26 cellular contexts compared by ENCODE assay signal in genomic region chr4:115152081-115152480, GRCh38. TPM values are rescaled to one million over a fixed set of nuclear protein-coding genes. Genes with fewer than 3 reads are reported as not detected.
DNase-seq lines count a peak whose midpoint lies in the region; ATAC-seq and TF ChIP-seq lines count a peak whose summit lies in the region.
"Had no signal": no experiment of that assay in that cellular context is flagged by ENCODE, and none has a peak within 500 bp of the region (broad histone marks: within the 10 kb centered on the region; RNA-seq: fewer than 3 reads in every experiment).

No MANE protein-coding gene starts in this region.

- H3K4me1 Mint-ChIP-seq in endodermal cell, result peaks cover 2% of the 10 kb centered on the region
- no peaks in the 10 kb centered on the region for H3K4me1 Mint-ChIP-seq in CD4-positive, alpha-beta memory T cell
- H3K4me1 Mint-ChIP-seq: CD4-positive, CD25-positive, alpha-beta regulatory T cell; immature natural killer cell had no signal

- H3K27ac ChIP-seq in endodermal cell (ENCODE audit: low read depth, low read length), result no peak overlapping the region
- H3K27ac ChIP-seq in CD4-positive, alpha-beta memory T cell (ENCODE audit: low read depth, low read length), result no peak overlapping the region
- H3K27ac ChIP-seq: A549, body of pancreas, lower lobe of right lung, pancreas, SJSA1, thyroid gland had no signal

- no peak overlapping the region for H3K4me3 ChIP-seq in endodermal cell (ENCODE audit: low read length)
- H3K4me3 ChIP-seq in CD4-positive, alpha-beta memory T cell (ENCODE audit: low read length in 2 of 2), result no peak overlapping the region
- H3K4me3 ChIP-seq: A549, body of pancreas, lower lobe of right lung, pancreas, SJSA1, thyroid gland had no signal

- H3K4me3 Mint-ChIP-seq in endodermal cell, result no peak overlapping the region
- no peak overlapping the region for H3K4me3 Mint-ChIP-seq in CD4-positive, alpha-beta memory T cell
- H3K4me3 Mint-ChIP-seq: CD4-positive, CD25-positive, alpha-beta regulatory T cell; HFFc6; immature natural killer cell had no signal

- no peaks in the 10 kb centered on the region for H3K9me3 ChIP-seq in endodermal cell (ENCODE audit: control insufficient read depth, low read length)
- no peaks in the 10 kb centered on the region for H3K9me3 ChIP-seq in CD4-positive, alpha-beta memory T cell (ENCODE audit: control insufficient read depth in 1 of 2, low read length in 2 of 2)
- H3K9me3 ChIP-seq: A549, body of pancreas, lower lobe of right lung, pancreas, SJSA1, thyroid gland had no signal

- 100% methylated on average over 1 of the region's 3 CpGs; no CpG with 5 or more reads in 1 of the 2 experiments for WGBS in endodermal cell (ENCODE audit: insufficient coverage in 1 of 2, insufficient read length in 1 of 2), 2 experiments

- no peaks in the 10 kb centered on the region for H3K36me3 Mint-ChIP-seq in endodermal cell (ENCODE audit: low read depth)
- no peaks in the 10 kb centered on the region for H3K36me3 Mint-ChIP-seq in CD4-positive, alpha-beta memory T cell
- H3K36me3 Mint-ChIP-seq: CD4-positive, CD25-positive, alpha-beta regulatory T cell; immature natural killer cell had no signal

- H3K36me3 ChIP-seq in endodermal cell (ENCODE audit: control insufficient read depth, insufficient read depth, low read length), result no peaks in the 10 kb centered on the region
- no peaks in the 10 kb centered on the region for H3K36me3 ChIP-seq in CD4-positive, alpha-beta memory T cell (ENCODE audit: insufficient read depth, low read length)
- H3K36me3 ChIP-seq: lower lobe of right lung, pancreas, SJSA1, thyroid gland had no signal

- CTCF ChIA-PET in CD4-positive, alpha-beta memory T cell (lab: Charles Lee; ENCODE audit: partially characterized antibody), result no interaction called here

- DNase-seq in endodermal cell (no peak), putamen (ENCODE audit: low spot score) (no peak)
- DNase-seq in CD4-positive, alpha-beta memory T cell, result no peak
- no peak for DNase-seq in activated CD8-positive, alpha-beta memory T cell treated with anti-CD3 and anti-CD28 coated beads, Interleukin-2, amount 50 U/mL, for 48 hours
- DNase-seq: activated naive CD4-positive, alpha-beta T cell treated with anti-CD3 and anti-CD28 coated beads, Interleukin-2, amount 50 U/mL, for 16 hours; activated T-cell treated with anti-CD3 and anti-CD28 coated beads for 4 hours; body of pancreas; CD4-positive, CD25-positive, alpha-beta regulatory T cell; cortex of kidney; DND-41; HFFc6; immature natural killer cell; KG1; lower lobe of right lung; NCI-H446; pancreas; T1000; thyroid gland had no signal

- no peaks in the 10 kb centered on the region for H3K27me3 Mint-ChIP-seq in endodermal cell (ENCODE audit: insufficient read depth)
- H3K27me3 Mint-ChIP-seq in CD4-positive, alpha-beta memory T cell, result no peaks in the 10 kb centered on the region
- H3K27me3 Mint-ChIP-seq: CD4-positive, CD25-positive, alpha-beta regulatory T cell had no signal

- no peak overlapping the region for H3K9ac ChIP-seq in endodermal cell (ENCODE audit: extremely low read depth, low read length, poor library complexity, severe bottlenecking)

- intact Hi-C loops in CD4-positive, alpha-beta memory T cell (cut with micrococcal nuclease), result no loop called here

- no peaks in the 10 kb centered on the region for H3K4me1 ChIP-seq in endodermal cell (ENCODE audit: control insufficient read depth, insufficient read depth, low read length)
- no peaks in the 10 kb centered on the region for H3K4me1 ChIP-seq in CD4-positive, alpha-beta memory T cell (ENCODE audit: insufficient read depth, low read length)
- H3K4me1 ChIP-seq: A549, body of pancreas, lower lobe of right lung, pancreas, SJSA1, thyroid gland had no signal

- POLR2A ChIA-PET in CD4-positive, alpha-beta memory T cell (lab: Charles Lee; ENCODE audit: partially characterized antibody), result no interaction called here

- ATAC-seq in GM18498 (IDR thresholded peaks at IDR 0.05; ENCODE audit: unreplicated experiment) (peak; percentile 89), GM19438 (IDR thresholded peaks at IDR 0.05; ENCODE audit: low read depth, unreplicated experiment) (peak; percentile 69), HG02678 (IDR thresholded peaks at IDR 0.05; ENCODE audit: unreplicated experiment) (peak; percentile 58), HG03378 (IDR thresholded peaks at IDR 0.05; ENCODE audit: unreplicated experiment) (peak; percentile 46)
- ATAC-seq: A549, body of pancreas, lower lobe of right lung, pancreas had no signal

- H3K27ac Mint-ChIP-seq in endodermal cell, result no peak overlapping the region
- no peak overlapping the region for H3K27ac Mint-ChIP-seq in CD4-positive, alpha-beta memory T cell
- H3K27ac Mint-ChIP-seq: CD4-positive, CD25-positive, alpha-beta regulatory T cell; HFFc6; immature natural killer cell had no signal

- no peaks in the 10 kb centered on the region for H3K27me3 ChIP-seq in endodermal cell (ENCODE audit: control insufficient read depth, insufficient read depth, low read length, poor library complexity, severe bottlenecking)
- no peaks in the 10 kb centered on the region for H3K27me3 ChIP-seq in CD4-positive, alpha-beta memory T cell (ENCODE audit: insufficient read depth, low read length)
- H3K27me3 ChIP-seq: body of pancreas, pancreas, SJSA1, thyroid gland had no signal

- no peak for TF ChIP-seq CTCF in endodermal cell (conservative IDR thresholded peaks at IDR 0.05)

- H3K9me3 Mint-ChIP-seq in endodermal cell, result no peaks in the 10 kb centered on the region
- no peaks in the 10 kb centered on the region for H3K9me3 Mint-ChIP-seq in CD4-positive, alpha-beta memory T cell
- H3K9me3 Mint-ChIP-seq: HFFc6, immature natural killer cell had no signal

RNA-seq across cellular contexts. Expression of gene NDST4, which starts 38.7 kb away (rescaled TPM):
- total RNA-seq in endodermal cell, result under 1 TPM in 1 of 2 donors, not detected in 1; 0.31 TPM
- polyA plus RNA-seq in endodermal cell (2013, experiment 1 of 2), result 2.3 TPM
- polyA plus RNA-seq in endodermal cell (2013, experiment 2 of 2), result 1.7 TPM
- total RNA-seq in CD4-positive, alpha-beta memory T cell, result not detected
- polyA plus RNA-seq in CD4-positive, alpha-beta memory T cell, result not detected
- total RNA-seq: body of pancreas; CD4-positive, CD25-positive, alpha-beta regulatory T cell; epithelial cell of proximal tubule; HFFc6; lower lobe of right lung; myocyte; pancreas had no signal
- polyA plus RNA-seq: CD4-positive, CD25-positive, alpha-beta regulatory T cell; immature natural killer cell; pancreas had no signal
